ENCODE assay signal across 9 cellular contexts in the genomic region with DNA sequence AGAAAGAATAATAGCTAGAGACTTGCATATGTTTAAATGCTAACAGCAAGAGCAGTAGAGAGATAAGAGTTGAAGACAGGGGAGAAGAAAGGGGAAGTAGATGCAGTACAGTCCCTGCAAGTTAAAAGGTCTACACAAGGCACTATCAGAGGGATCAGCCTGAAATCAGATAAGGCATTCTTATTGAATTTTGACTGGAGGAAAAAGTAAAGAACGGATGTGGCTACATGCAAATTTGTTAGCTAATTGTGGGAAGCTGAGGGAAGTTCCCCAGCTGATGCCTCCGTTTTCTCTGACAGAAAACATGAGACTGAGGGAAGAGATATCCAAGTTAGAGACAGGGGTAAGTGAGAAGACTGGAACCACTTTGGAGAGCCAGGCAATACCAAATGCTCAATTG. TPM values are rescaled to one million over a fixed set of nuclear protein-coding genes. Genes with fewer than 3 reads are reported as not detected.
A peak's percentile ranks its signal among the peaks of the same experiment; 100 is the strongest.
DNase-seq lines count a peak whose midpoint lies in the region; ATAC-seq and TF ChIP-seq lines count a peak whose summit lies in the region.
"Had no signal": no experiment of that assay in that cellular context is flagged by ENCODE, and none has a peak within 500 bp of the region (broad histone marks: within the 10 kb centered on the region; RNA-seq: fewer than 3 reads in every experiment).

No MANE protein-coding gene starts in this region.

- H3K36me3 Mint-ChIP-seq in activated naive CD4-positive, alpha-beta T cell treated with anti-CD3 and anti-CD28 coated beads for 36 hours (ENCODE audit: low read depth): no peaks in the 10 kb centered on the region
- no peaks in the 10 kb centered on the region for H3K36me3 Mint-ChIP-seq in stimulated activated effector memory CD8-positive, alpha-beta T cell treated with anti-CD3 and anti-CD28 coated beads, Interleukin-12 subunit alpha, Interleukin-12 subunit beta, amount 100 ng/mL, for 72 hours

- H3K36me3 ChIP-seq in left ventricle myocardium inferior (no peaks in the 10 kb centered on the region), MG63 (no peaks in the 10 kb centered on the region)

- CTCF ChIA-PET in activated naive CD4-positive, alpha-beta T cell treated with anti-CD3 and anti-CD28 coated beads for 36 hours (lab: Charles Lee): interaction anchor here (0.7 to 1.2 kb wide), 3 partner anchors 15 to 75 kb away, joined by 3 read pairs; no protein-coding TSS in a partner anchor

- intact Hi-C loops in activated naive CD4-positive, alpha-beta T cell treated with anti-CD3 and anti-CD28 coated beads for 36 hours (cut with micrococcal nuclease): loop anchor here (1.0 to 10.0 kb wide), 10 partner anchors 42 to 944 kb away; a partner anchor contains a TSS
- intact Hi-C loops in left ventricle myocardium inferior (cut with micrococcal nuclease): no loop called here

- H3K4me1 ChIP-seq in left ventricle myocardium inferior: peaks cover 27% of the 10 kb centered on the region

- H3K27me3 ChIP-seq in left ventricle myocardium inferior (ENCODE audit: low read depth) (no peaks in the 10 kb centered on the region), MG63 (no peaks in the 10 kb centered on the region)

- H3K4me1 Mint-ChIP-seq in activated naive CD4-positive, alpha-beta T cell treated with anti-CD3 and anti-CD28 coated beads for 36 hours (ENCODE audit: low read depth): peaks cover 22% of the 10 kb centered on the region
- peaks cover 14% of the 10 kb centered on the region for H3K4me1 Mint-ChIP-seq in stimulated activated effector memory CD8-positive, alpha-beta T cell treated with anti-CD3 and anti-CD28 coated beads, Interleukin-12 subunit alpha, Interleukin-12 subunit beta, amount 100 ng/mL, for 72 hours

- H3K9me3 ChIP-seq in left ventricle myocardium inferior (replicated peaks) (no peaks in the 10 kb centered on the region), MG63 (no peaks in the 10 kb centered on the region)

- no peak overlapping the region for H3K27ac Mint-ChIP-seq in activated naive CD4-positive, alpha-beta T cell treated with anti-CD3 and anti-CD28 coated beads for 36 hours
- H3K27ac Mint-ChIP-seq in stimulated activated effector memory CD8-positive, alpha-beta T cell treated with anti-CD3 and anti-CD28 coated beads, Interleukin-12 subunit alpha, Interleukin-12 subunit beta, amount 100 ng/mL, for 72 hours: no peak overlapping the region

- H3K27me3 Mint-ChIP-seq in activated naive CD4-positive, alpha-beta T cell treated with anti-CD3 and anti-CD28 coated beads for 36 hours (ENCODE audit: low read depth): peaks cover 11% of the 10 kb centered on the region

- H3K27ac ChIP-seq in left ventricle myocardium inferior (replicated peaks): no peak overlapping the region

- TF ChIP-seq CTCF in left ventricle myocardium inferior (IDR thresholded peaks at IDR 0.05; ENCODE audit: borderline replicate concordance): no peak

- no peak overlapping the region for H3K4me3 ChIP-seq in left ventricle myocardium inferior
- H3K4me3 ChIP-seq in MG63: no peak overlapping the region

- no peak overlapping the region for H3K4me3 Mint-ChIP-seq in activated naive CD4-positive, alpha-beta T cell treated with anti-CD3 and anti-CD28 coated beads for 36 hours
- H3K4me3 Mint-ChIP-seq in stimulated activated effector memory CD8-positive, alpha-beta T cell treated with anti-CD3 and anti-CD28 coated beads, Interleukin-12 subunit alpha, Interleukin-12 subunit beta, amount 100 ng/mL, for 72 hours: no peak overlapping the region

- peak; percentile 60 for DNase-seq in activated naive CD4-positive, alpha-beta T cell treated with anti-CD3 and anti-CD28 coated beads for 36 hours
- no peak for DNase-seq in activated naive CD4-positive, alpha-beta T cell treated with Interleukin-2 at 50 U/mL for 16 hours
- peak; percentile 23 for DNase-seq in SK-N-DZ (ENCODE audit: low spot score)
- no peak for DNase-seq in stimulated activated effector memory CD8-positive, alpha-beta T cell treated with anti-CD3 and anti-CD28 coated beads, Interleukin-12 subunit alpha, Interleukin-12 subunit beta, amount 100 ng/mL, for 72 hours (ENCODE audit: low spot score in 2 of 2)
- DNase-seq in effector CD4-positive, alpha-beta T cell: no peak
- no peak for DNase-seq in left ventricle myocardium inferior
- no peak for DNase-seq in MG63
- DNase-seq: NCI-H82 had no signal

- peak; percentile 86 for ATAC-seq in HG02981 (IDR thresholded peaks at IDR 0.05; ENCODE audit: unreplicated experiment)
- ATAC-seq in stimulated activated effector memory CD8-positive, alpha-beta T cell treated with anti-CD3 and anti-CD28 coated beads, Interleukin-12 subunit alpha, Interleukin-12 subunit beta, amount 100 ng/mL, for 72 hours: peak; percentile 73

- H3K9me3 Mint-ChIP-seq in activated naive CD4-positive, alpha-beta T cell treated with anti-CD3 and anti-CD28 coated beads for 36 hours: no peaks in the 10 kb centered on the region
- H3K9me3 Mint-ChIP-seq in stimulated activated effector memory CD8-positive, alpha-beta T cell treated with anti-CD3 and anti-CD28 coated beads, Interleukin-12 subunit alpha, Interleukin-12 subunit beta, amount 100 ng/mL, for 72 hours: no peaks in the 10 kb centered on the region

RNA-seq across cellular contexts. Expression of a gene that starts 12.9 kb away (rescaled TPM):
- 1 to 10 TPM; 1.5 to 2.4 TPM for total RNA-seq in activated naive CD4-positive, alpha-beta T cell treated with anti-CD3 and anti-CD28 coated beads for 36 hours
- polyA plus RNA-seq in SK-N-DZ (2014; cell fraction: cytosol; rRNA removed): 89.6 and 96.2 TPM in 2 replicates
- 41.6 and 42.1 TPM in 2 replicates for polyA plus RNA-seq in SK-N-DZ (2014; cell fraction: nucleus; rRNA removed)
- total RNA-seq in left ventricle myocardium inferior: 79.7 TPM
- total RNA-seq in MG63 (2014; rRNA removed; shearing (Covaris generic); ENCODE audit: low replicate concordance): 74.7 and 99.2 TPM in 2 replicates

RNA-seq across cellular contexts. Expression of a gene that starts 35.4 kb away (rescaled TPM):
- total RNA-seq in activated naive CD4-positive, alpha-beta T cell treated with anti-CD3 and anti-CD28 coated beads for 36 hours: not detected
- polyA plus RNA-seq in SK-N-DZ (2014; cell fraction: cytosol; rRNA removed): 0.27 TPM in 1 of 2 replicates, not detected in the other
- polyA plus RNA-seq in SK-N-DZ (2014; cell fraction: nucleus; rRNA removed): not detected in 2 replicates
- not detected for total RNA-seq in left ventricle myocardium inferior
- total RNA-seq in MG63 (2014; rRNA removed; shearing (Covaris generic); ENCODE audit: low replicate concordance): 1.1 TPM in 1 of 2 replicates, not detected in the other

Comparison
In these comparisons a context has a peak if more than half of its experiments do, and no peak if none do; other contexts are left out.
1. DNase-seq: peak in activated naive CD4-positive, alpha-beta T cell treated with anti-CD3 and anti-CD28 coated beads for 36 hours (single experiment) and SK-N-DZ (single experiment); none in activated naive CD4-positive, alpha-beta T cell treated with Interleukin-2 at 50 U/mL for 16 hours (single experiment), stimulated activated effector memory CD8-positive, alpha-beta T cell treated with anti-CD3 and anti-CD28 coated beads, Interleukin-12 subunit alpha, Interleukin-12 subunit beta, amount 100 ng/mL, for 72 hours (0 of 2), effector CD4-positive, alpha-beta T cell (single experiment), left ventricle myocardium inferior (single experiment) and MG63 (single experiment).
2. RNA of a gene that starts 12.9 kb away (total RNA-seq): 79.7 TPM in left ventricle myocardium inferior (single experiment) and 74.7 to 99.2 TPM in MG63; 1.5 to 2.4 TPM in activated naive CD4-positive, alpha-beta T cell treated with anti-CD3 and anti-CD28 coated beads for 36 hours; every median in the first group is over 10 times any median in the second.